14 cellular contexts compared by ENCODE assay signal in genomic region chr1:76425104-76425842, GRCh38.
A peak's percentile ranks its signal among the peaks of the same experiment; 100 is the strongest.
DNase-seq lines count a peak whose midpoint lies in the region; ATAC-seq and TF ChIP-seq lines count a peak whose summit lies in the region.
"Had no signal": no experiment of that assay in that cellular context is flagged by ENCODE, and none has a peak within 500 bp of the region (broad histone marks: within the 10 kb centered on the region; RNA-seq: fewer than 3 reads in every experiment).

No MANE protein-coding gene starts in this region.

- CTCF ChIA-PET in MCF 10A (lab: Yijun Ruan, JAX) (interaction anchor here (0.6 to 0.8 kb wide), 2 partner anchors 14 to 36 kb away, joined by 3 read pairs; no protein-coding TSS in a partner anchor), mammary epithelial cell (lab: Charles Lee; ENCODE audit: low non-redundant PET) (no interaction called here), WTC11 (lab: Charles Lee) (no interaction called here)

- H2AFZ ChIP-seq in mammary epithelial cell (ENCODE audit: low read depth, low read length), result no peak overlapping the region

- H3K79me2 ChIP-seq in mammary epithelial cell (ENCODE audit: insufficient read depth, low read length), result no peaks in the 10 kb centered on the region

- peak; percentile 82 for ATAC-seq in HG03045 (IDR thresholded peaks at IDR 0.05; ENCODE audit: unreplicated experiment)
- ATAC-seq in WTC11, result no peak
- ATAC-seq in gastroesophageal sphincter, result no peak

- TF ChIP-seq POLR2A in gastroesophageal sphincter (IDR thresholded peaks at IDR 0.05), result no peak

- H3K4me1 Mint-ChIP-seq in MCF 10A (ENCODE audit: insufficient read depth, unreplicated experiment), result peaks cover 6% of the 10 kb centered on the region
- peaks cover 10% of the 10 kb centered on the region for H3K4me1 Mint-ChIP-seq in WTC11
- no peaks in the 10 kb centered on the region for H3K4me1 Mint-ChIP-seq in T-helper 2 cell treated with Interferon-gamma antibody and Interleukin-4, amounts not matched to agents 5 μg/mL and 100 μg/mL, for 36 hours (ENCODE audit: low read depth)

- DNase-seq in MCF 10A (ENCODE audit: unreplicated experiment), result no peak
- DNase-seq in mammary epithelial cell, result no peak
- DNase-seq in WTC11 (ENCODE audit: low spot score), result no peak
- no peak for DNase-seq in activated gamma-delta T cell (lab: John Stamatoyannopoulos, UW)
- no peak for DNase-seq in T-helper 2 cell treated with Interferon-gamma antibody and Interleukin-4, amounts not matched to agents 5 μg/mL and 100 μg/mL, for 36 hours (ENCODE audit: low spot score)
- no peak for DNase-seq in stimulated activated CD4-positive, alpha-beta T cell treated with anti-CD3 and anti-CD28 coated beads, Interleukin-12 subunit alpha, Interleukin-12 subunit beta, amount 100 ng/mL, for 4 hours
- DNase-seq: 8988T; activated CD8-positive, alpha-beta memory T cell treated with anti-CD3 and anti-CD28 coated beads, Interleukin-2, amount 50 U/mL, for 48 hours; left ventricle myocardium inferior; testis had no signal

- dilution Hi-C loops in mammary epithelial cell (cut with HindIII; ENCODE audit: low sequenced_read_pairs), result no loop called here

- no peak overlapping the region for H3K4me3 Mint-ChIP-seq in MCF 10A (ENCODE audit: unreplicated experiment)
- no peak overlapping the region for H3K4me3 Mint-ChIP-seq in WTC11
- H3K4me3 Mint-ChIP-seq in T-helper 2 cell treated with Interferon-gamma antibody and Interleukin-4, amounts not matched to agents 5 μg/mL and 100 μg/mL, for 36 hours, result no peak overlapping the region

- no peak overlapping the region for H3K4me2 ChIP-seq in mammary epithelial cell (ENCODE audit: insufficient read depth, low read depth, low read length)

- H3K4me1 ChIP-seq in mammary epithelial cell (ENCODE audit: insufficient read depth, low read length) (no peaks in the 10 kb centered on the region), gastroesophageal sphincter (no peaks in the 10 kb centered on the region)
- H3K4me1 ChIP-seq: HAP-1, left ventricle myocardium inferior, testis had no signal

- H3K9me3 Mint-ChIP-seq in MCF 10A (ENCODE audit: unreplicated experiment) (no peaks in the 10 kb centered on the region), WTC11 (no peaks in the 10 kb centered on the region)
- no peaks in the 10 kb centered on the region for H3K9me3 Mint-ChIP-seq in T-helper 2 cell treated with Interferon-gamma antibody and Interleukin-4, amounts not matched to agents 5 μg/mL and 100 μg/mL, for 36 hours

- WGBS in mammary epithelial cell (ENCODE audit: low coverage, missing lambda C conversion rate), result 83% methylated on average over 8 of the region's 8 CpGs
- WGBS in gastroesophageal sphincter (ENCODE audit: low coverage in 1 of 2), 2 donors, result 38 to 72% methylated on average over 3 to 8 of the region's 8 CpGs

- H3K9me3 ChIP-seq in mammary epithelial cell (replicated peaks; ENCODE audit: insufficient read depth, low read length) (no peaks in the 10 kb centered on the region), gastroesophageal sphincter (no peaks in the 10 kb centered on the region)
- H3K9me3 ChIP-seq: HAP-1, left ventricle myocardium inferior, testis had no signal

- no peak for TF ChIP-seq EP300 in gastroesophageal sphincter (IDR thresholded peaks at IDR 0.05)

- POLR2A ChIA-PET in MCF 10A (lab: Yijun Ruan, JAX), result interaction anchor here (0.6 to 1.8 kb wide), 2 partner anchors 9 to 24 kb away, joined by 3 to 4 read pairs; no protein-coding TSS in a partner anchor
- POLR2A ChIA-PET in WTC11 (lab: Charles Lee), result no interaction called here

- TF ChIP-seq CTCF in MCF 10A (IDR thresholded peaks at IDR 0.05; ENCODE audit: unreplicated experiment), result no peak
- no peak for TF ChIP-seq CTCF in mammary epithelial cell (conservative IDR thresholded peaks at IDR 0.05 in 1 of 2, IDR thresholded peaks at IDR 0.05 in 1 of 2; ENCODE audit: extremely low read depth in 1 of 2, insufficient read depth in 1 of 2, low read depth in 1 of 2, low read length in 2 of 2)
- no peak for TF ChIP-seq CTCF in WTC11 (IDR thresholded peaks at IDR 0.05)
- TF ChIP-seq CTCF in gastroesophageal sphincter (IDR thresholded peaks at IDR 0.05), result no peak

- no peaks in the 10 kb centered on the region for H3K27me3 Mint-ChIP-seq in MCF 10A (ENCODE audit: insufficient read depth, unreplicated experiment)
- H3K27me3 Mint-ChIP-seq in WTC11 (ENCODE audit: low read depth), result no peaks in the 10 kb centered on the region
- H3K27me3 Mint-ChIP-seq in T-helper 2 cell treated with Interferon-gamma antibody and Interleukin-4, amounts not matched to agents 5 μg/mL and 100 μg/mL, for 36 hours (ENCODE audit: low read depth), result no peaks in the 10 kb centered on the region
- H3K27me3 Mint-ChIP-seq: progenitor cell of endocrine pancreas had no signal

- BruUV-seq in MCF 10A (replicated peaks; lab: Mats Ljungman, UMichigan) (TSS peak; percentile 98), mammary epithelial cell (replicated peaks; lab: Mats Ljungman, UMichigan) (no TSS peak)

- no peaks in the 10 kb centered on the region for H3K36me3 ChIP-seq in mammary epithelial cell (ENCODE audit: insufficient read depth, low read length)
- H3K36me3 ChIP-seq in gastroesophageal sphincter, result no peaks in the 10 kb centered on the region
- H3K36me3 ChIP-seq: HAP-1, left ventricle myocardium inferior had no signal

- H4K20me1 ChIP-seq in mammary epithelial cell (ENCODE audit: insufficient read depth, low read length), result no peaks in the 10 kb centered on the region

- no peaks in the 10 kb centered on the region for H3K36me3 Mint-ChIP-seq in MCF 10A (ENCODE audit: insufficient read depth, unreplicated experiment)
- H3K36me3 Mint-ChIP-seq in WTC11, result no peaks in the 10 kb centered on the region
- H3K36me3 Mint-ChIP-seq in T-helper 2 cell treated with Interferon-gamma antibody and Interleukin-4, amounts not matched to agents 5 μg/mL and 100 μg/mL, for 36 hours (ENCODE audit: low read depth), result no peaks in the 10 kb centered on the region

- no peaks in the 10 kb centered on the region for H3K27me3 ChIP-seq in mammary epithelial cell (ENCODE audit: insufficient read depth, low read length)
- H3K27me3 ChIP-seq in gastroesophageal sphincter, result no peaks in the 10 kb centered on the region
- H3K27me3 ChIP-seq: testis had no signal

- H3K9ac ChIP-seq in mammary epithelial cell (ENCODE audit: insufficient read depth, low read length), result no peak overlapping the region

- H3K27ac ChIP-seq in mammary epithelial cell (ENCODE audit: insufficient read depth, low read depth, low read length), result no peak overlapping the region
- no peak overlapping the region for H3K27ac ChIP-seq in gastroesophageal sphincter
- H3K27ac ChIP-seq: left ventricle myocardium inferior, testis had no signal

- in situ Hi-C loops in mammary epithelial cell (cut with MboI; ENCODE audit: low sequenced_read_pairs in 2 of 2), result no loop called here

- no peak overlapping the region for H3K27ac Mint-ChIP-seq in MCF 10A (ENCODE audit: low read depth, unreplicated experiment)
- peak overlapping the region; percentile 36 for H3K27ac Mint-ChIP-seq in WTC11
- no peak overlapping the region for H3K27ac Mint-ChIP-seq in T-helper 2 cell treated with Interferon-gamma antibody and Interleukin-4, amounts not matched to agents 5 μg/mL and 100 μg/mL, for 36 hours
- H3K27ac Mint-ChIP-seq: progenitor cell of endocrine pancreas had no signal

- no peak overlapping the region for H3K4me3 ChIP-seq in mammary epithelial cell (replicated peaks in 1 of 3; ENCODE audit: insufficient read depth in 1 of 3, low read depth in 2 of 3, low read length in 3 of 3)
- H3K4me3 ChIP-seq in gastroesophageal sphincter, result no peak overlapping the region
- H3K4me3 ChIP-seq: HAP-1, left ventricle myocardium inferior, testis had no signal

- intact Hi-C loops in MCF 10A (cut with micrococcal nuclease) (no loop called here), mammary epithelial cell (cut with micrococcal nuclease) (no loop called here)

TF ChIP-seq in WTC11, 78 proteins besides CTCF, POLR2A, EP300 and RAD21 (continues in another document):
- TF ChIP-seq TEAD4 (CRISPR knock-in tag; IDR thresholded peaks at IDR 0.05), result no peak
- TF ChIP-seq SMAD3 (CRISPR knock-in tag; IDR thresholded peaks at IDR 0.05; ENCODE audit: borderline replicate concordance), result no peak
- no peak for TF ChIP-seq NR2C2 (CRISPR knock-in tag; IDR thresholded peaks at IDR 0.05)
- TF ChIP-seq CDX4 (CRISPR knock-in tag; IDR thresholded peaks at IDR 0.05; ENCODE audit: borderline replicate concordance), result no peak
- no peak for TF ChIP-seq ZBTB43 (CRISPR knock-in tag; IDR thresholded peaks at IDR 0.05)
- TF ChIP-seq ATF3 (CRISPR knock-in tag; conservative IDR thresholded peaks at IDR 0.05), result no peak
- no peak for TF ChIP-seq ESRRA (CRISPR knock-in tag; IDR thresholded peaks at IDR 0.05; ENCODE audit: borderline replicate concordance)
- TF ChIP-seq E2F4 (CRISPR knock-in tag; IDR thresholded peaks at IDR 0.05; ENCODE audit: borderline replicate concordance, low read depth), result no peak
- no peak for TF ChIP-seq ETV6 (CRISPR knock-in tag; IDR thresholded peaks at IDR 0.05)
